24 cellular contexts compared by ENCODE assay signal in genomic region chr18:75137346-75137877, GRCh38.
"Had no signal": no experiment of that assay in that cellular context is flagged by ENCODE, and none has a peak within 500 bp of the region (broad histone marks: within the 10 kb centered on the region; RNA-seq: fewer than 3 reads in every experiment).

No MANE protein-coding gene starts in this region.

- ATAC-seq: activated CD4-positive, alpha-beta T cell treated with anti-CD3 and anti-CD28 coated beads for 36 hours; activated T-helper 17 cell treated with anti-CD3 and anti-CD28 coated beads, Interleukin-2, amount 50 U/mL, for 72 hours had no signal

- H3K36me3 ChIP-seq: brain microvascular endothelial cell, cardiac muscle cell, MG63 had no signal

- H3K27ac ChIP-seq: brain microvascular endothelial cell, cardiac muscle cell, SK-N-MC, VCaP had no signal

- DNase-seq: activated CD4-positive, alpha-beta memory T cell treated with anti-CD3 and anti-CD28 coated beads, Interleukin-2, amount 10 ng/mL, durations not matched to agents 7 days and 5 days; activated CD4-positive, alpha-beta T cell treated with anti-CD3 and anti-CD28 coated beads for 36 hours; activated CD4-positive, alpha-beta T cell treated with anti-CD3 and anti-CD28 coated beads, Interleukin-2, amount 50 U/mL, for 1 hour; activated gamma-delta T cell; activated naive CD4-positive, alpha-beta T cell treated with anti-CD3 and anti-CD28 coated beads for 36 hours; activated T-cell treated with anti-CD3 and anti-CD28 coated beads, Interleukin-2, amount 50 U/mL, for 48 hours; brain microvascular endothelial cell; cerebellar nuclear complex; MG63; MV-4-11; NCI-H1092 treated with DMSO at 0.1 percent for 48 hours; NCI-H1417 treated with DMSO at 0.1 percent for 48 hours; NCI-H1694; NCI-H2029; NCI-H2107; NCI-H2171 treated with DMSO at 0.1 percent for 48 hours; NCI-H226; NCI-H526; NCI-H774; T-helper 1 cell had no signal

- H3K4me3 ChIP-seq: cardiac muscle cell, MG63, SK-N-MC had no signal

- H3K27me3 ChIP-seq: brain microvascular endothelial cell, cardiac muscle cell, MG63 had no signal

- H3K9me3 ChIP-seq: MG63 had no signal
